In genomic region chr10:93456480-93456879, GRCh38 we compare ENCODE assay signal across 1 cellular context.
TF ChIP-seq lines count a peak whose summit lies in the region.

No MANE protein-coding gene starts in this region.

TF ChIP-seq in H1, 55 proteins besides CTCF, POLR2A, EP300 and RAD21:
- TF ChIP-seq HDAC2 (IDR thresholded peaks at IDR 0.05; ENCODE audit: borderline replicate concordance in 1 of 2, low read depth in 2 of 2, low read length in 2 of 2) (no peak), SAP30 (IDR thresholded peaks at IDR 0.05; ENCODE audit: insufficient read depth, insufficient replicate concordance, low read length) (no peak), POLR2AphosphoS5 (IDR thresholded peaks at IDR 0.05; ENCODE audit: low read depth, low read length) (no peak), NRF1 (IDR thresholded peaks at IDR 0.05; ENCODE audit: low read depth, low read length) (no peak), SP4 (IDR thresholded peaks at IDR 0.05; ENCODE audit: low read length) (no peak), ZNF274 (IDR thresholded peaks at IDR 0.05; ENCODE audit: borderline replicate concordance, extremely low read depth, low read length) (no peak), SIX5 (IDR thresholded peaks at IDR 0.05; ENCODE audit: low read depth, low read length) (no peak), EZH2 (IDR thresholded peaks at IDR 0.05; ENCODE audit: low read depth, low read length, severe bottlenecking) (no peak), CREB1 (IDR thresholded peaks at IDR 0.05) (no peak), CHD1 (IDR thresholded peaks at IDR 0.05; ENCODE audit: low read depth, low read length) (no peak), SUZ12 (IDR thresholded peaks at IDR 0.05; ENCODE audit: low read length) (no peak), E2F6 (IDR thresholded peaks at IDR 0.05) (no peak), CTBP2 (IDR thresholded peaks at IDR 0.05; ENCODE audit: borderline replicate concordance, insufficient read depth, insufficient read length, low read length) (no peak), SRF (IDR thresholded peaks at IDR 0.05; ENCODE audit: low read depth, low read length) (no peak)
TF ChIP-seq in H1: peak in this region for 0.
